In genomic region chr2:152115952-152116351, GRCh38 we compare ENCODE assay signal across 1 cellular context.
TF ChIP-seq lines count a peak whose summit lies in the region.

No MANE protein-coding gene starts in this region.

TF ChIP-seq in HepG2, 621 proteins besides CTCF, POLR2A, EP300 and RAD21:
- no peak for TF ChIP-seq ZBTB8A (CRISPR knock-in tag; IDR thresholded peaks at IDR 0.05; ENCODE audit: borderline replicate concordance, low read depth)
- TF ChIP-seq CSRNP1 (CRISPR knock-in tag; IDR thresholded peaks at IDR 0.05): no peak
- no peak for TF ChIP-seq ZNF577 (CRISPR knock-in tag; IDR thresholded peaks at IDR 0.05; ENCODE audit: borderline replicate concordance, low read depth)
- no peak for TF ChIP-seq ZNF431 (CRISPR knock-in tag; IDR thresholded peaks at IDR 0.05; ENCODE audit: borderline replicate concordance, low read depth)
- no peak for TF ChIP-seq KDM5B (CRISPR knock-in tag; IDR thresholded peaks at IDR 0.05; ENCODE audit: borderline replicate concordance)
- TF ChIP-seq RFX1 (IDR thresholded peaks at IDR 0.05): no peak
- no peak for TF ChIP-seq ZNF335 (CRISPR knock-in tag; IDR thresholded peaks at IDR 0.05)
- no peak for TF ChIP-seq TARDBP (CRISPR knock-in tag; IDR thresholded peaks at IDR 0.05)
- no peak for TF ChIP-seq LCORL (IDR thresholded peaks at IDR 0.05)
- no peak for TF ChIP-seq LCORL (CRISPR knock-in tag; IDR thresholded peaks at IDR 0.05)
- no peak for TF ChIP-seq TRIM24 (CRISPR knock-in tag; IDR thresholded peaks at IDR 0.05)
- TF ChIP-seq ZNF816 (CRISPR knock-in tag; IDR thresholded peaks at IDR 0.05; ENCODE audit: borderline replicate concordance): no peak
- no peak for TF ChIP-seq ZNF446 (CRISPR knock-in tag; IDR thresholded peaks at IDR 0.05)
- TF ChIP-seq RCOR2 (CRISPR knock-in tag; IDR thresholded peaks at IDR 0.05): no peak
- no peak for TF ChIP-seq SATB2 (CRISPR knock-in tag; IDR thresholded peaks at IDR 0.05)
